1 cellular context compared by ENCODE assay signal in the genomic region with DNA sequence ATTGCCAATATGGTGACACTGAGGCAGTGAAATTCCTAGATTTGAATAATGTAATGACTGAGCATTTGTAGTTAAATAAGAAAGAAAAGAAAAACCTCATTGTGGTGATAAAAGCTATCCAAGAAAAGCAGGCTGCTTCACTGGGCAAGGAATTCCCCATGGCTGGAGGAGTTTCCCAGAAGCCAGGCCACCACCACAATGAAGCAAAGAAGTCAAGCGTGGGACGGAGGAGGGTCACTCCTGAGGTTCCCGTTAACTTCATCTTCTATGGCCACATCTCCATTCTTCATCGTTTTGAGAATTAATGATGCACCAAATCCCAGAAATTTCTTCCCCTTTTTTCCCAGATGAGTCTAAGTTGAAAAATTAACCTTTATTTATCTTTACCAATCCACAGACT.
TF ChIP-seq lines count a peak whose summit lies in the region.

No MANE protein-coding gene starts in this region.

TF ChIP-seq in GM23338, 12 proteins besides CTCF, POLR2A, EP300 and RAD21 (continued from another document):
- TF ChIP-seq NANOG (IDR thresholded peaks at IDR 0.05; ENCODE audit: borderline replicate concordance), result no peak
- TF ChIP-seq ZNF331 (CRISPR knock-in tag; IDR thresholded peaks at IDR 0.05; ENCODE audit: low read depth), result no peak
- TF ChIP-seq ETS1 (IDR thresholded peaks at IDR 0.05), result no peak
- TF ChIP-seq, protein P1, sequence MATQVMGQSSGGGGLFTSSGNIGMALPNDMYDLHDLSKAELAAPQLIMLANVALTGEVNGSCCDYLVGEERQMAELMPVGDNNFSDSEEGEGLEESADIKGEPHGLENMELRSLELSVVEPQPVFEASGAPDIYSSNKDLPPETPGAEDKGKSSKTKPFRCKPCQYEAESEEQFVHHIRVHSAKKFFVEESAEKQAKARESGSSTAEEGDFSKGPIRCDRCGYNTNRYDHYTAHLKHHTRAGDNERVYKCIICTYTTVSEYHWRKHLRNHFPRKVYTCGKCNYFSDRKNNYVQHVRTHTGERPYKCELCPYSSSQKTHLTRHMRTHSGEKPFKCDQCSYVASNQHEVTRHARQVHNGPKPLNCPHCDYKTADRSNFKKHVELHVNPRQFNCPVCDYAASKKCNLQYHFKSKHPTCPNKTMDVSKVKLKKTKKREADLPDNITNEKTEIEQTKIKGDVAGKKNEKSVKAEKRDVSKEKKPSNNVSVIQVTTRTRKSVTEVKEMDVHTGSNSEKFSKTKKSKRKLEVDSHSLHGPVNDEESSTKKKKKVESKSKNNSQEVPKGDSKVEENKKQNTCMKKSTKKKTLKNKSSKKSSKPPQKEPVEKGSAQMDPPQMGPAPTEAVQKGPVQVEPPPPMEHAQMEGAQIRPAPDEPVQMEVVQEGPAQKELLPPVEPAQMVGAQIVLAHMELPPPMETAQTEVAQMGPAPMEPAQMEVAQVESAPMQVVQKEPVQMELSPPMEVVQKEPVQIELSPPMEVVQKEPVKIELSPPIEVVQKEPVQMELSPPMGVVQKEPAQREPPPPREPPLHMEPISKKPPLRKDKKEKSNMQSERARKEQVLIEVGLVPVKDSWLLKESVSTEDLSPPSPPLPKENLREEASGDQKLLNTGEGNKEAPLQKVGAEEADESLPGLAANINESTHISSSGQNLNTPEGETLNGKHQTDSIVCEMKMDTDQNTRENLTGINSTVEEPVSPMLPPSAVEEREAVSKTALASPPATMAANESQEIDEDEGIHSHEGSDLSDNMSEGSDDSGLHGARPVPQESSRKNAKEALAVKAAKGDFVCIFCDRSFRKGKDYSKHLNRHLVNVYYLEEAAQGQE (IDR thresholded peaks at IDR 0.05; ENCODE audit: unreplicated experiment), result no peak
- TF ChIP-seq EZH2phosphoT487 (IDR thresholded peaks at IDR 0.05; ENCODE audit: unreplicated experiment), result no peak
